Comparison of ENCODE assay signal across 8 cellular contexts in the genomic region with DNA sequence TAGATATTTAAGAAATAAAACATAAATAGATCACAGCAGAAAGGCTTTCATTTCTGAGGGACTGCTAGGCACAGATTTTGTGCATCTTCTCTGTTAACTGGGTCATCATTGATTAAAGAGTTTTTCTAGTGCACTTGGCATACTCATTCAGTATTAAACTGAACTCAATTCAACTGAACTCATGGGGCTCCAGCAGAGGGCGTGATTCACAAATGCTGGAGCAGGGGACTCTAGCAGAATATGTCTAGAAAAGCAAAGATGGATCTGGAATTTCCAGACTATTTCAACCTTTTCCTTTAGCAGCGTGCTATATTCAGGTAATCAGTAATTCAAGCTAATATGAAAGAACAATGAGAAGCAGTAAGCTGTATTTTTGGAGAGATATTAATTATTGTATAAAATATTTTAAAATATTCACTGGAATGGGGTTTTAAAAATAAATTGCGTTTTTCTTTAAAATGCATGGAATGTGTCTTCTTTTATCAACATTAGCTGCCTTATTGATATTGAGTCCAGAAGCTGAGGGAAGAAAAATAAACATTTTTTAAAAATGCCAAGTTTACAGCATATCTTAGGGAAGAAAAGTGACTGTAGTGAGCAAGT.
DNase-seq lines count a peak whose midpoint lies in the region; ATAC-seq and TF ChIP-seq lines count a peak whose summit lies in the region.

No MANE protein-coding gene starts in this region.

- no peaks in the 10 kb centered on the region for H3K9me3 Mint-ChIP-seq in activated CD4-positive, alpha-beta T cell treated with anti-CD3 and anti-CD28 coated beads, Interleukin-2, amount 10 ng/mL, durations not matched to agents 24 days and 14 days
- H3K9me3 Mint-ChIP-seq in natural killer cell, result peaks cover 0 to 4% of the 10 kb centered on the region in 2 donors

- H3K27ac Mint-ChIP-seq in activated CD4-positive, alpha-beta T cell treated with anti-CD3 and anti-CD28 coated beads, Interleukin-2, amount 10 ng/mL, durations not matched to agents 24 days and 14 days, result no peak overlapping the region
- H3K27ac Mint-ChIP-seq in natural killer cell, result no peak overlapping the region

- no peak overlapping the region for H3K27ac ChIP-seq in Peyer's patch

- H3K4me1 ChIP-seq in Peyer's patch, result no peaks in the 10 kb centered on the region

- no peaks in the 10 kb centered on the region for H3K4me1 Mint-ChIP-seq in activated CD4-positive, alpha-beta T cell treated with anti-CD3 and anti-CD28 coated beads, Interleukin-2, amount 10 ng/mL, durations not matched to agents 24 days and 14 days
- no peaks in the 10 kb centered on the region for H3K4me1 Mint-ChIP-seq in natural killer cell

- intact Hi-C loops in activated CD4-positive, alpha-beta T cell treated with anti-CD3 and anti-CD28 coated beads, Interleukin-2, amount 10 ng/mL, durations not matched to agents 24 days and 14 days (cut with micrococcal nuclease), result no loop called here
- intact Hi-C loops in natural killer cell (cut with micrococcal nuclease), result no loop called here

- H3K4me3 ChIP-seq in Peyer's patch, result no peak overlapping the region
- no peak overlapping the region for H3K4me3 ChIP-seq in retinal pigment epithelial cell (ENCODE audit: low read length)

- H3K9me3 ChIP-seq in Peyer's patch, result no peaks in the 10 kb centered on the region

- no peaks in the 10 kb centered on the region for H3K27me3 ChIP-seq in Peyer's patch

- ATAC-seq in natural killer cell (no peak), GM21360 (IDR thresholded peaks at IDR 0.05; ENCODE audit: unreplicated experiment) (no peak)

- H3K4me3 Mint-ChIP-seq in activated CD4-positive, alpha-beta T cell treated with anti-CD3 and anti-CD28 coated beads, Interleukin-2, amount 10 ng/mL, durations not matched to agents 24 days and 14 days, result no peak overlapping the region
- H3K4me3 Mint-ChIP-seq in natural killer cell, result no peak overlapping the region

- no peaks in the 10 kb centered on the region for H3K36me3 Mint-ChIP-seq in activated CD4-positive, alpha-beta T cell treated with anti-CD3 and anti-CD28 coated beads, Interleukin-2, amount 10 ng/mL, durations not matched to agents 24 days and 14 days (ENCODE audit: low read depth)
- no peaks in the 10 kb centered on the region for H3K36me3 Mint-ChIP-seq in natural killer cell

- TF ChIP-seq CTCF in LNCAP (IDR thresholded peaks at IDR 0.05) (peak; percentile 78), Peyer's patch (IDR thresholded peaks at IDR 0.05) (peak in 4 of 6 experiments; percentile 15 to 46 (median 36)), retinal pigment epithelial cell (conservative IDR thresholded peaks at IDR 0.05; ENCODE audit: low read depth, low read length) (peak; percentile 87), natural killer cell (IDR thresholded peaks at IDR 0.05) (no peak)

- H3K27me3 Mint-ChIP-seq in activated CD4-positive, alpha-beta T cell treated with anti-CD3 and anti-CD28 coated beads, Interleukin-2, amount 10 ng/mL, durations not matched to agents 24 days and 14 days, result no peaks in the 10 kb centered on the region
- H3K27me3 Mint-ChIP-seq in natural killer cell (ENCODE audit: low read depth in 2 of 2), result no peaks in the 10 kb centered on the region

- DNase-seq in activated CD4-positive, alpha-beta T cell treated with anti-CD3 and anti-CD28 coated beads, Interleukin-2, amount 50 U/mL, for 48 hours, result peak; percentile 2 to 4
- no peak for DNase-seq in activated CD4-positive, alpha-beta T cell treated with anti-CD3 and anti-CD28 coated beads, Interleukin-2, amount 10 ng/mL, durations not matched to agents 24 days and 14 days
- DNase-seq in Peyer's patch, result peak in 1 of 3 donors; percentile 56
- DNase-seq in erythroblast (lab: John Stamatoyannopoulos, UW), result peak; percentile 9 to 43
- DNase-seq in retinal pigment epithelial cell (ENCODE audit: low read depth), result no peak
- no peak for DNase-seq in natural killer cell

- no peaks in the 10 kb centered on the region for H3K36me3 ChIP-seq in Peyer's patch

- no peak for TF ChIP-seq POLR2A in Peyer's patch (IDR thresholded peaks at IDR 0.05)
- TF ChIP-seq POLR2A in erythroblast (IDR thresholded peaks at IDR 0.05; ENCODE audit: low read length), result no peak

Comparison
In these comparisons a context has a peak if more than half of its experiments do, and no peak if none do; other contexts are left out.
1. DNase-seq: peak in activated CD4-positive, alpha-beta T cell treated with anti-CD3 and anti-CD28 coated beads, Interleukin-2, amount 50 U/mL, for 48 hours (2 of 2) and erythroblast (2 of 2); none in activated CD4-positive, alpha-beta T cell treated with anti-CD3 and anti-CD28 coated beads, Interleukin-2, amount 10 ng/mL, durations not matched to agents 24 days and 14 days (single experiment), retinal pigment epithelial cell (single experiment) and natural killer cell (single experiment).